ENCODE assay signal across 11 cellular contexts in the genomic region with DNA sequence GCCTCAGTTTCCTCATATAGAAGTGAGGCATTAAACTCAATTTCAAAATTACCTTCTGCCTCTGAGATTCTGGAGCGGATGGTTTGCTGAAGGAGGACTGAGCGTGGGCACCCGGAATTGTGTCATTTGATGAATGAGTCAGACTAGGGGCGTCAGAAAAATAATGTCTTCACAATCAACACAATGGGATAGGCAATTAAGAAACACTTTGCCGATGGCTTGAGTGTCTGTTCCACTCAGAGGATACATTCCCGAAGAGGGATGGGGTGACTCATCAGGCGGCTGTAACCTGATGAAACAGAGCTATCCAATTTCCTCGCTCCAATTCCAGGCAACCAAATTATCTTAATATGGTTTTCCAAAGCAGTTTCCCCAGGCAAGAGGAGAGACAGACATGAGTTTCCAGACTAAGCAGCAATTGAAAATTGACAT. TPM values are rescaled to one million over a fixed set of nuclear protein-coding genes. Genes with fewer than 3 reads are reported as not detected.
A peak's percentile ranks its signal among the peaks of the same experiment; 100 is the strongest.
DNase-seq lines count a peak whose midpoint lies in the region; ATAC-seq and TF ChIP-seq lines count a peak whose summit lies in the region.
"Had no signal": no experiment of that assay in that cellular context is flagged by ENCODE, and none has a peak within 500 bp of the region (broad histone marks: within the 10 kb centered on the region; RNA-seq: fewer than 3 reads in every experiment).

No MANE protein-coding gene starts in this region.

- H3K4me1 ChIP-seq in suprapubic skin, result no peaks in the 10 kb centered on the region

- WGBS in suprapubic skin, result 53% methylated on average over 8 of the region's 8 CpGs

- H3K27ac ChIP-seq in suprapubic skin, result peak overlapping the region; percentile 45
- H3K27ac ChIP-seq: body of pancreas had no signal

- H3K36me3 ChIP-seq in suprapubic skin, result no peaks in the 10 kb centered on the region

- ATAC-seq in esophagus mucosa (peak; percentile 82), left lobe of liver (no peak)
- ATAC-seq: body of pancreas had no signal

- peaks cover 3% of the 10 kb centered on the region for H3K27me3 ChIP-seq in suprapubic skin
- H3K27me3 ChIP-seq: body of pancreas had no signal

- intact Hi-C loops in cardiac septum (cut with DNase I), result no loop called here

- no peak for TF ChIP-seq EP300 in suprapubic skin (IDR thresholded peaks at IDR 0.05)

- DNase-seq in NCI-H345 (lab: John Stamatoyannopoulos, UW), result peak; percentile 40
- no peak for DNase-seq in NCI-H345 treated with DMSO at 0.1 percent for 48 hours (lab: John Stamatoyannopoulos, UW; ENCODE audit: unreplicated experiment)
- peak; percentile 75 for DNase-seq in NCI-H748 (lab: John Stamatoyannopoulos, UW; ENCODE audit: unreplicated experiment)
- no peak for DNase-seq in suprapubic skin (ENCODE audit: low spot score in 2 of 2)
- no peak for DNase-seq in left lobe of liver (ENCODE audit: low spot score)
- no peak for DNase-seq in cardiac septum (ENCODE audit: low spot score)
- no peak for DNase-seq in 8988T
- DNase-seq: body of pancreas had no signal

- no peak overlapping the region for H3K4me3 ChIP-seq in suprapubic skin
- H3K4me3 ChIP-seq: body of pancreas, lung had no signal

- H3K9me3 ChIP-seq in suprapubic skin, result no peaks in the 10 kb centered on the region
- H3K9me3 ChIP-seq: body of pancreas had no signal

- no peak for TF ChIP-seq POLR2A in suprapubic skin (IDR thresholded peaks at IDR 0.05)

- no peak for TF ChIP-seq CTCF in suprapubic skin (IDR thresholded peaks at IDR 0.05)

RNA-seq across cellular contexts. Expression of gene CHRNA9, which starts 1.2 kb away (rescaled TPM):
- total RNA-seq in esophagus mucosa, result not detected
- 1 to 10 TPM in 1 of 4 donors, under 1 TPM in 2, not detected in 1; 0.34 to 2.4 (median 0.38) TPM for total RNA-seq in suprapubic skin
- not detected for total RNA-seq in left lobe of liver
- not detected for total RNA-seq in cardiac septum
- total RNA-seq: B cell, body of pancreas had no signal

Comparison
In these comparisons a context has a peak if more than half of its experiments do, and no peak if none do; other contexts are left out.
1. DNase-seq: peak in NCI-H345 (single experiment) and NCI-H748 (single experiment); none in NCI-H345 treated with DMSO at 0.1 percent for 48 hours (single experiment), suprapubic skin (0 of 2), left lobe of liver (single experiment), cardiac septum (single experiment) and 8988T (single experiment).